Comparison of ENCODE assay signal across 8 cellular contexts in genomic region chr6:75206338-75207210, GRCh38. TPM values are rescaled to one million over a fixed set of nuclear protein-coding genes. Genes with fewer than 3 reads are reported as not detected.
A peak's percentile ranks its signal among the peaks of the same experiment; 100 is the strongest.
DNase-seq lines count a peak whose midpoint lies in the region; ATAC-seq, FAIRE-seq and TF ChIP-seq lines count a peak whose summit lies in the region.

No MANE protein-coding gene starts in this region.

- no peaks in the 10 kb centered on the region for H3K9me3 Mint-ChIP-seq in activated T-cell treated with anti-CD3 and anti-CD28 coated beads, Interleukin-2, amount 50 U/mL, for 24 hours

- intact Hi-C loops in left ventricle myocardium superior (cut with micrococcal nuclease) (no loop called here), sigmoid colon (cut with DNase I) (loop anchor here (2.0 to 10.0 kb wide), 2 partner anchors 108 to 1552 kb away; partner anchors contain the start of gene SLC17A5)

- H3K27me3 Mint-ChIP-seq in activated T-cell treated with anti-CD3 and anti-CD28 coated beads, Interleukin-2, amount 50 U/mL, for 24 hours: peaks cover 83% of the 10 kb centered on the region

- H3K27ac Mint-ChIP-seq in activated T-cell treated with anti-CD3 and anti-CD28 coated beads, Interleukin-2, amount 50 U/mL, for 24 hours: no peak overlapping the region

- no peak for TF ChIP-seq EP300 in sigmoid colon (IDR thresholded peaks at IDR 0.05)

- ATAC-seq in left ventricle myocardium superior (peak; percentile 2), GM21576 (IDR thresholded peaks at IDR 0.05; ENCODE audit: unreplicated experiment) (no peak), GM18873 (IDR thresholded peaks at IDR 0.05; ENCODE audit: low FRiP score, unreplicated experiment) (no peak)

- peak overlapping the region; percentile 66 for H3K4me3 Mint-ChIP-seq in activated T-cell treated with anti-CD3 and anti-CD28 coated beads, Interleukin-2, amount 50 U/mL, for 24 hours

- TF ChIP-seq POLR2A in sigmoid colon (IDR thresholded peaks at IDR 0.05): no peak

- H3K4me1 ChIP-seq in sigmoid colon: peaks cover 0 to 50% (median 31%) of the 10 kb centered on the region in 4 donors

- 9 to 14% methylated on average over 37 of the region's 37 CpGs for WGBS in sigmoid colon, 2 donors

- DNase-seq in GM19239 (ENCODE audit: insufficient read length, low spot score) (no peak), left ventricle myocardium superior (peak; percentile 50), sigmoid colon (peak; percentile 79), NCI-H2171 treated with DMSO at 0.1 percent for 48 hours (lab: John Stamatoyannopoulos, UW) (no peak)
- peak; percentile 41 for DNase-seq in activated T-cell treated with anti-CD3 and anti-CD28 coated beads, Interleukin-2, amount 50 U/mL, for 24 hours
- DNase-seq in activated CD4-positive, CD25-positive, alpha-beta regulatory T cell treated with anti-CD3 and anti-CD28 coated beads, Interleukin-2, amount 50 U/mL, for 72 hours: no peak

- TF ChIP-seq CTCF in sigmoid colon (IDR thresholded peaks at IDR 0.05): peak in 1 of 4 experiments; percentile 12

- H3K36me3 ChIP-seq in sigmoid colon: no peaks in the 10 kb centered on the region

- no peaks in the 10 kb centered on the region for H3K9me3 ChIP-seq in sigmoid colon

- peak overlapping the region; percentile 54 to 84 (median 66) for H3K4me3 ChIP-seq in sigmoid colon

- H3K4me1 Mint-ChIP-seq in activated T-cell treated with anti-CD3 and anti-CD28 coated beads, Interleukin-2, amount 50 U/mL, for 24 hours (ENCODE audit: low read depth): peaks cover 59% of the 10 kb centered on the region

- H3K27me3 ChIP-seq in sigmoid colon: no peaks in the 10 kb centered on the region

- H3K36me3 Mint-ChIP-seq in activated T-cell treated with anti-CD3 and anti-CD28 coated beads, Interleukin-2, amount 50 U/mL, for 24 hours (ENCODE audit: low read depth): no peaks in the 10 kb centered on the region

- peak; percentile 21 for FAIRE-seq in GM19239 (lab: Jason Lieb, UNC)

- H3K27ac ChIP-seq in sigmoid colon: peak overlapping the region; percentile 80 to 97 (median 92)

RNA-seq across cellular contexts. Expression of gene COL12A1, which starts 0.7 kb away (rescaled TPM):
- 9.5 TPM for total RNA-seq in left ventricle myocardium superior
- 100 to 1,000 TPM; 129 to 328 (median 143) TPM for total RNA-seq in sigmoid colon
- 10 to 100 TPM in 1 of 3 donors, 1 to 10 TPM in 2; 2.1 to 11.3 (median 3.0) TPM for polyA plus RNA-seq in sigmoid colon

RNA-seq across cellular contexts. Expression of gene COX7A2, which starts 37.0 kb away (rescaled TPM):
- total RNA-seq in left ventricle myocardium superior (911 TPM), sigmoid colon (1,000 to 10,000 TPM in 1 of 4 donors, 100 to 1,000 TPM in 3; 419 to 3,086 (median 644) TPM)
- 1,000 to 10,000 TPM in 2 of 3 donors, 100 to 1,000 TPM in 1; 948 to 2,470 (median 1,191) TPM for polyA plus RNA-seq in sigmoid colon

Comparison
In these comparisons a context has a peak if more than half of its experiments do, and no peak if none do; other contexts are left out.
1. DNase-seq: peak in activated T-cell treated with anti-CD3 and anti-CD28 coated beads, Interleukin-2, amount 50 U/mL, for 24 hours (single experiment), left ventricle myocardium superior (single experiment) and sigmoid colon (single experiment); none in GM19239 (single experiment), activated CD4-positive, CD25-positive, alpha-beta regulatory T cell treated with anti-CD3 and anti-CD28 coated beads, Interleukin-2, amount 50 U/mL, for 72 hours (single experiment) and NCI-H2171 treated with DMSO at 0.1 percent for 48 hours (single experiment).
2. RNA of gene COL12A1, which starts 0.7 kb away (total RNA-seq): 129 to 328 TPM in sigmoid colon; 9.5 TPM in left ventricle myocardium superior (single experiment); every median in the first group is over 10 times any median in the second.